In genomic region chr3:154023148-154023547, GRCh38 we compare ENCODE assay signal across 22 cellular contexts.
DNase-seq lines count a peak whose midpoint lies in the region; FAIRE-seq and TF ChIP-seq lines count a peak whose summit lies in the region.
"Had no signal": no experiment of that assay in that cellular context is flagged by ENCODE, and none has a peak within 500 bp of the region (broad histone marks: within the 10 kb centered on the region; RNA-seq: fewer than 3 reads in every experiment).

No MANE protein-coding gene starts in this region.

- BruUV-seq in Calu3 (replicated peaks; lab: Mats Ljungman, UMichigan) = no TSS peak

- H3K27ac ChIP-seq in rectal smooth muscle tissue (ENCODE audit: low read depth, low read length) = peak overlapping the region; percentile 57
- H3K27ac ChIP-seq: colonic mucosa, heart right ventricle, prostate gland had no signal

- DNase-seq in Calu3 (peak; percentile 57), bronchial epithelial cell (ENCODE audit: low read depth) (peak; percentile 8), kidney tubule cell (ENCODE audit: low spot score) (peak; percentile 84), posterior cingulate gyrus (no peak), SIG-M5 treated with dmso at 0.1 percent for 504 hours (lab: John Stamatoyannopoulos, UW; ENCODE audit: unreplicated experiment) (no peak), AG08396 (ENCODE audit: low spot score) (no peak), middle frontal gyrus (ENCODE audit: extremely low spot score, low spot score) (no peak)
- DNase-seq: activated effector memory CD4-positive, alpha-beta T cell treated with Interleukin-2 at 50 U/mL for 16 hours; colonic mucosa; GDM1; heart right ventricle; left cardiac atrium; NCI-H1436; Right ventricle myocardium superior; stimulated activated CD4-positive, alpha-beta T cell treated with anti-CD3 and anti-CD28 coated beads, Interleukin-15, amount 100 ng/mL, for 24 hours; stimulated activated naive CD8-positive, alpha-beta T cell treated with anti-CD3 and anti-CD28 coated beads, Interleukin-15, amount 100 ng/mL, for 72 hours; T-helper 2 cell had no signal

- H3K4me1 Mint-ChIP-seq in Calu3 (ENCODE audit: low read depth, unreplicated experiment) = peaks cover 14% of the 10 kb centered on the region
- H3K4me1 Mint-ChIP-seq: stimulated activated naive CD8-positive, alpha-beta T cell treated with anti-CD3 and anti-CD28 coated beads, Interleukin-15, amount 100 ng/mL, for 72 hours had no signal

- H3K27me3 Mint-ChIP-seq in Calu3 (ENCODE audit: unreplicated experiment) = no peaks in the 10 kb centered on the region

- H3K4me1 ChIP-seq in rectal smooth muscle tissue (ENCODE audit: control insufficient read depth, insufficient read depth, low read length) = peaks cover 7% of the 10 kb centered on the region
- H3K4me1 ChIP-seq: Caco-2, colonic mucosa, heart right ventricle, prostate gland had no signal

- H3K36me3 ChIP-seq in bronchial epithelial cell (ENCODE audit: control insufficient read depth, insufficient read depth, low read length) (no peaks in the 10 kb centered on the region), rectal smooth muscle tissue (ENCODE audit: control insufficient read depth, insufficient read depth, low read length) (no peaks in the 10 kb centered on the region)
- H3K36me3 ChIP-seq: colonic mucosa, heart right ventricle, prostate gland had no signal

- no peak overlapping the region for H3K4me3 Mint-ChIP-seq in Calu3 (ENCODE audit: low read depth, unreplicated experiment)
- H3K4me3 Mint-ChIP-seq: stimulated activated naive CD8-positive, alpha-beta T cell treated with anti-CD3 and anti-CD28 coated beads, Interleukin-15, amount 100 ng/mL, for 72 hours had no signal

- no peak overlapping the region for H3K9ac ChIP-seq in rectal smooth muscle tissue (ENCODE audit: low read length)

- intact Hi-C loops in Calu3 (cut with micrococcal nuclease; ENCODE audit: unreplicated experiment) = loop anchor here (2.0 to 10.0 kb wide), 3 partner anchors 52 to 728 kb away; no protein-coding TSS in a partner anchor
- intact Hi-C loops in posterior cingulate gyrus (cut with DNase I) = no loop called here

- TF ChIP-seq CTCF in Calu3 (IDR thresholded peaks at IDR 0.05; ENCODE audit: unreplicated experiment) (no peak), bronchial epithelial cell (IDR thresholded peaks at IDR 0.05; ENCODE audit: insufficient read depth, low read length, severe bottlenecking) (no peak)

- peak overlapping the region; percentile 25 for H3K27ac Mint-ChIP-seq in Calu3 (ENCODE audit: unreplicated experiment)
- H3K27ac Mint-ChIP-seq: stimulated activated naive CD8-positive, alpha-beta T cell treated with anti-CD3 and anti-CD28 coated beads, Interleukin-15, amount 100 ng/mL, for 72 hours had no signal

- H3K9me3 Mint-ChIP-seq in Calu3 (ENCODE audit: low read depth, unreplicated experiment) = peaks cover 5% of the 10 kb centered on the region
- H3K9me3 Mint-ChIP-seq: stimulated activated naive CD8-positive, alpha-beta T cell treated with anti-CD3 and anti-CD28 coated beads, Interleukin-15, amount 100 ng/mL, for 72 hours had no signal

- H3K36me3 Mint-ChIP-seq in Calu3 (ENCODE audit: insufficient read depth, unreplicated experiment) = no peaks in the 10 kb centered on the region

- FAIRE-seq in bronchial epithelial cell (lab: Jason Lieb, UNC) = no peak
- FAIRE-seq: GM12892, H54 had no signal

- no peaks in the 10 kb centered on the region for H3K27me3 ChIP-seq in bronchial epithelial cell (ENCODE audit: control insufficient read depth, insufficient read depth, low read length)
- H3K27me3 ChIP-seq in rectal smooth muscle tissue (ENCODE audit: control insufficient read depth, insufficient read depth, low read length) = no peaks in the 10 kb centered on the region
- H3K27me3 ChIP-seq: colonic mucosa, heart right ventricle had no signal

- CTCF ChIA-PET in Calu3 (lab: Charles Lee) = interaction anchor here (1.1 to 1.7 kb wide), 2 partner anchors 65 to 162 kb away, joined by 3 read pairs; no protein-coding TSS in a partner anchor

- H3K4me3 ChIP-seq in bronchial epithelial cell (ENCODE audit: low read depth, low read length) (no peak overlapping the region), rectal smooth muscle tissue (ENCODE audit: low read length) (no peak overlapping the region)
- H3K4me3 ChIP-seq: colonic mucosa, heart right ventricle, prostate gland had no signal

Comparison
In these comparisons a context has a peak if more than half of its experiments do, and no peak if none do; other contexts are left out.
1. DNase-seq: peak in Calu3 (single experiment), bronchial epithelial cell (single experiment) and kidney tubule cell (single experiment); none in posterior cingulate gyrus (0 of 10), SIG-M5 treated with dmso at 0.1 percent for 504 hours (single experiment), AG08396 (single experiment) and middle frontal gyrus (single experiment).